In genomic region chr2:207724113-207724512, GRCh38 we compare ENCODE assay signal across 16 cellular contexts. TPM values are rescaled to one million over a fixed set of nuclear protein-coding genes. Genes with fewer than 3 reads are reported as not detected.
A peak's percentile ranks its signal among the peaks of the same experiment; 100 is the strongest.
DNase-seq lines count a peak whose midpoint lies in the region; ATAC-seq, FAIRE-seq and TF ChIP-seq lines count a peak whose summit lies in the region.
"Had no signal": no experiment of that assay in that cellular context is flagged by ENCODE, and none has a peak within 500 bp of the region (broad histone marks: within the 10 kb centered on the region; RNA-seq: fewer than 3 reads in every experiment).

No MANE protein-coding gene starts in this region.

- H3F3A ChIP-seq in GM23248 (ENCODE audit: insufficient read depth) (peaks cover 36% of the 10 kb centered on the region; the same call in 1 of the 2 replicates), MM.1S (ENCODE audit: insufficient read depth, low read length) (no peaks in the 10 kb centered on the region)

- no peak for TF ChIP-seq RAD21 in GM12878 (IDR thresholded peaks at IDR 0.05; ENCODE audit: insufficient read depth, low read depth, low read length)

- H2AFZ ChIP-seq in GM12878 (ENCODE audit: control insufficient read depth, low read depth, low read length) = no peak overlapping the region; the same call in 1 of the 2 replicates
- H2AFZ ChIP-seq in GM23248 = no peak overlapping the region
- no peak overlapping the region for H2AFZ ChIP-seq in MM.1S (ENCODE audit: low read length)

- DNase-seq in GM12878 (ENCODE audit: low read depth, low spot score) (peak; percentile 32), GM23248 (no peak), NCI-H2081 treated with DMSO at 0.1 percent for 48 hours (lab: John Stamatoyannopoulos, UW) (no peak), SK-N-DZ (ENCODE audit: low spot score) (no peak), MM.1S (no peak)
- DNase-seq: activated naive CD8-positive, alpha-beta T cell treated with anti-CD3 and anti-CD28 coated beads, Interleukin-2, amount 10 ng/mL, durations not matched to agents 7 days and 5 days; AML-193; effector CD4-positive, alpha-beta T cell; left cardiac atrium; NCI-H1694; NCI-H524 treated with DMSO at 0.1 percent for 48 hours; pancreas; stimulated activated naive CD8-positive, alpha-beta T cell treated with anti-CD3 and anti-CD28 coated beads, Interleukin-15, Interleukin-2, amounts not matched to agents 100 U/mL and 50 U/mL, for 24 hours had no signal

- intact Hi-C loops in GM12878 (cut with micrococcal nuclease; ENCODE audit: unreplicated experiment) = loop anchor here (5.0 kb wide), 2 partner anchors 57 to 97 kb away; partner anchors contain the start of gene METTL21A

- H3K36me3 ChIP-seq in GM12878 (ENCODE audit: control insufficient read depth in 2 of 2, insufficient read depth in 2 of 2, low read length in 1 of 2) (no peaks in the 10 kb centered on the region; a peak in 1 of 4 replicates), GM23248 (ENCODE audit: low read depth) (no peaks in the 10 kb centered on the region), MM.1S (replicated peaks; ENCODE audit: insufficient read depth, low read length) (no peaks in the 10 kb centered on the region)
- H3K36me3 ChIP-seq: pancreas had no signal

- H3K9ac ChIP-seq in GM12878 (ENCODE audit: control insufficient read depth, insufficient read depth, low read length) (no peak overlapping the region), GM23248 (no peak overlapping the region), MM.1S (ENCODE audit: low read length) (no peak overlapping the region)

- BruUV-seq in GM12878 (replicated peaks; lab: Mats Ljungman, UMichigan) = no TSS peak

- H4K20me1 ChIP-seq in GM12878 (ENCODE audit: control insufficient read depth, insufficient read depth) (no peaks in the 10 kb centered on the region), GM23248 (ENCODE audit: insufficient read depth) (no peaks in the 10 kb centered on the region), MM.1S (ENCODE audit: insufficient read depth, low read length) (no peaks in the 10 kb centered on the region)

- H3K9me3 ChIP-seq in GM12878 (replicated peaks; ENCODE audit: control insufficient read depth, insufficient read depth, low read length) = no peaks in the 10 kb centered on the region
- H3K9me3 ChIP-seq in GM23248 (ENCODE audit: low read depth) = no peaks in the 10 kb centered on the region
- no peaks in the 10 kb centered on the region for H3K9me3 ChIP-seq in MM.1S (replicated peaks; ENCODE audit: insufficient read depth, low read length)
- H3K9me3 ChIP-seq: pancreas had no signal

- H3K4me1 ChIP-seq in GM12878 (ENCODE audit: control insufficient read depth, insufficient read depth, low read length) (peaks cover 3% of the 10 kb centered on the region; the same call in 1 of the 2 replicates), GM23248 (ENCODE audit: insufficient read depth) (peaks cover 24% of the 10 kb centered on the region), MM.1S (ENCODE audit: low read length) (no peaks in the 10 kb centered on the region)

- CTCF ChIA-PET in GM12878 (lab: Yijun Ruan, JAX) = interaction anchor here (1.2 to 5.6 kb wide), 4 partner anchors 9 to 98 kb away, joined by 5 to 49 read pairs (median 14); partner anchors contain the start of gene METTL21A

- 17% methylated on average over 3 of the region's 3 CpGs for WGBS in GM12878 (ENCODE audit: insufficient coverage, insufficient replicate concordance, low lambda C conversion rate, missing lambda C conversion rate)
- 64 to 75% methylated on average over 3 of the region's 3 CpGs for WGBS in GM23248 (ENCODE audit: low coverage in 1 of 2, low lambda C conversion rate in 2 of 2, missing lambda C conversion rate in 2 of 2), 2 experiments

- TF ChIP-seq POLR2A in GM12878 (IDR thresholded peaks at IDR 0.05; ENCODE audit: low read depth, low read length) = no peak

- SMC1A ChIA-PET in GM12878 (lab: Charles Lee; ENCODE audit: uncharacterized antibody, unreplicated experiment) = interaction anchor here (0.9 to 4.6 kb wide), 8 partner anchors 9 to 198 kb away, joined by 3 to 57 read pairs (median 4); partner anchors contain the start of gene METTL21A

- H3K4me3 ChIP-seq in GM12878 = no peak overlapping the region
- no peak overlapping the region for H3K4me3 ChIP-seq in GM23248
- no peak overlapping the region for H3K4me3 ChIP-seq in MM.1S (ENCODE audit: low read length)
- H3K4me3 ChIP-seq: pancreas had no signal

- H3K9me2 ChIP-seq in GM23248 (ENCODE audit: insufficient read depth) (no peaks in the 10 kb centered on the region), MM.1S (replicated peaks; ENCODE audit: insufficient read depth, low read length) (no peaks in the 10 kb centered on the region)

- TF ChIP-seq CTCF in GM12878 (IDR thresholded peaks at IDR 0.05 in 2 of 3, conservative IDR thresholded peaks at IDR 0.05 in 1 of 3; ENCODE audit: control insufficient read depth in 2 of 3, extremely low read depth in 1 of 3, insufficient read depth in 1 of 3, low read depth in 3 of 3, low read length in 3 of 3) (no peak), MM.1S (IDR thresholded peaks at IDR 0.05; ENCODE audit: low read length) (no peak)

- H3K4me2 ChIP-seq in GM12878 (ENCODE audit: control insufficient read depth, insufficient read depth) = no peak overlapping the region
- no peak overlapping the region for H3K4me2 ChIP-seq in GM23248 (ENCODE audit: unreplicated experiment)
- no peak overlapping the region for H3K4me2 ChIP-seq in MM.1S (ENCODE audit: low read depth, low read length)

- POLR2A ChIA-PET in GM12878 (lab: Charles Lee) = interaction anchor here (1.2 to 8.6 kb wide), 5 partner anchors 9 to 98 kb away, joined by 6 to 84 read pairs (median 21); partner anchors contain the start of genes CCNYL1 and METTL21A

- in situ Hi-C loops in GM12878 (cut with MboI) = no loop called here
- in situ Hi-C loops in GM23248 (cut with MboI) = no loop called here

- TF ChIP-seq EP300 in GM12878 (IDR thresholded peaks at IDR 0.05; ENCODE audit: borderline replicate concordance in 1 of 2, control insufficient read depth in 1 of 2, low read depth in 2 of 2, low read length in 2 of 2) = peak; percentile 19 to 80; a peak in 2 of 4 replicates

- H3K79me2 ChIP-seq in GM12878 (ENCODE audit: control insufficient read depth, insufficient read depth, low read length) (no peaks in the 10 kb centered on the region; the same call in 1 of the 2 replicates), GM23248 (ENCODE audit: insufficient read depth) (peaks cover 44% of the 10 kb centered on the region), MM.1S (ENCODE audit: low read length) (no peaks in the 10 kb centered on the region)

- RAD21 ChIA-PET in GM12878 (lab: Charles Lee; ENCODE audit: unreplicated experiment) = interaction anchor here (0.7 to 4.1 kb wide), 6 partner anchors 12 to 98 kb away, joined by 3 to 22 read pairs (median 6); partner anchors contain the start of genes CCNYL1, FZD5 and METTL21A

- ATAC-seq in GM18508 (IDR thresholded peaks at IDR 0.05; ENCODE audit: insufficient read depth, unreplicated experiment) (peak; percentile 43), GM21381 (IDR thresholded peaks at IDR 0.05; ENCODE audit: unreplicated experiment) (peak; percentile 62), HG03196 (IDR thresholded peaks at IDR 0.05; ENCODE audit: unreplicated experiment) (peak; percentile 59), GM12878 (peak; percentile 69)
- ATAC-seq: stimulated activated naive CD8-positive, alpha-beta T cell treated with anti-CD3 and anti-CD28 coated beads, Interleukin-15, Interleukin-2, amounts not matched to agents 100 U/mL and 50 U/mL, for 24 hours had no signal

- no peak overlapping the region; the same call in 1 of the 2 replicates for H3K27ac ChIP-seq in GM12878 (ENCODE audit: control insufficient read depth, insufficient read depth)
- no peak overlapping the region for H3K27ac ChIP-seq in GM23248
- H3K27ac ChIP-seq in MM.1S (ENCODE audit: low read length) = no peak overlapping the region
- H3K27ac ChIP-seq: pancreas had no signal

- no peak for FAIRE-seq in GM12878 (lab: Jason Lieb, UNC)
- FAIRE-seq: pancreas had no signal

- no peaks in the 10 kb centered on the region for H3K27me3 ChIP-seq in GM12878 (replicated peaks in 1 of 2; ENCODE audit: control insufficient read depth in 2 of 2, insufficient read depth in 2 of 2, low read length in 1 of 2)
- no peaks in the 10 kb centered on the region for H3K27me3 ChIP-seq in GM23248 (replicated peaks; ENCODE audit: insufficient read depth)
- no peaks in the 10 kb centered on the region for H3K27me3 ChIP-seq in MM.1S (replicated peaks; ENCODE audit: insufficient read depth, low read length)
- H3K27me3 ChIP-seq: pancreas had no signal

RNA-seq across cellular contexts. Expression of gene CCNYL1, which starts 12.7 kb away (rescaled TPM):
- total RNA-seq in GM12878 (2013; cell fraction: nucleolus; rRNA removed) = 8.3 and 11.0 TPM in 2 replicates
- total RNA-seq in GM12878 (2014; rRNA removed) = 3.6 and 4.0 TPM in 2 replicates
- total RNA-seq in GM12878 (2014; rRNA removed; fragmentation: Illumina TruSeq; extraction: Trizol) = 5.9 and 6.4 TPM in 2 replicates
- 6.8 and 8.0 TPM in 2 replicates for total RNA-seq in GM12878 (2021)
- polyA plus RNA-seq in GM12878 (2011; ENCODE audit: low read depth) = 2.3 TPM
- polyA plus RNA-seq in GM12878 (2011; rRNA removed) = 12.3 and 17.8 TPM in 2 replicates
- 6.0 and 6.8 TPM in 2 replicates for polyA plus RNA-seq in GM12878 (2011; cell fraction: cytosol; rRNA removed)
- 6.1 and 8.9 TPM in 2 replicates for polyA plus RNA-seq in GM12878 (2011; cell fraction: nucleus; rRNA removed)
- 3.7 and 3.8 TPM in 2 replicates for polyA plus RNA-seq in GM12878 (2012)
- polyA plus RNA-seq in GM12878 (2014; fragmentation: Illumina TruSeq; extraction: Trizol) = 9.5 and 13.9 TPM in 2 replicates
- polyA plus RNA-seq in GM12878 (2014; fragmentation: Nextera tagmentation; extraction: Ambion mirVana) = 1 to 10 TPM; 2.4 to 3.7 TPM
- polyA plus RNA-seq in GM12878 (2014; rRNA removed) = 6.4 and 7.4 TPM in 2 replicates
- polyA plus RNA-seq in GM12878 (2016; fragmentation: Nextera tagmentation; extraction: Ambion mirVana) = 1 to 10 TPM; 1.8 to 5.9 TPM
- polyA minus RNA-seq in GM12878 (2011; rRNA and poly(A)+ RNA removed) = 6.8 and 7.6 TPM in 2 replicates
- 2.7 and 7.5 TPM in 2 replicates for polyA minus RNA-seq in GM12878 (2011; cell fraction: cytosol; rRNA and poly(A)+ RNA removed)
- polyA minus RNA-seq in GM12878 (2011; cell fraction: nucleus; rRNA and poly(A)+ RNA removed) = 5.7 and 9.5 TPM in 2 replicates
- 12.5 and 14.9 TPM in 2 replicates for total RNA-seq in GM23248 (2014; rRNA removed; shearing (Covaris generic))
- polyA plus RNA-seq in GM23248 (2016; fragmentation: Nextera tagmentation; extraction: Ambion mirVana) = 12.7 and 16.4 TPM in 2 replicates
- polyA plus RNA-seq in SK-N-DZ (2014; cell fraction: cytosol; rRNA removed) = 2.7 and 2.8 TPM in 2 replicates
- polyA plus RNA-seq in SK-N-DZ (2014; cell fraction: nucleus; rRNA removed) = 3.8 and 4.9 TPM in 2 replicates

RNA-seq across cellular contexts. Expression of gene FZD5, which starts 45.6 kb away (rescaled TPM):
- total RNA-seq in GM12878 (2013; cell fraction: nucleolus; rRNA removed) = 2.2 and 2.4 TPM in 2 replicates
- total RNA-seq in GM12878 (2014; rRNA removed) = 1.2 and 1.5 TPM in 2 replicates
- 0.81 and 0.83 TPM in 2 replicates for total RNA-seq in GM12878 (2014; rRNA removed; fragmentation: Illumina TruSeq; extraction: Trizol)
- 2.4 and 2.6 TPM in 2 replicates for total RNA-seq in GM12878 (2021)
- polyA plus RNA-seq in GM12878 (2011; ENCODE audit: low read depth) = not detected
- 0.78 and 0.80 TPM in 2 replicates for polyA plus RNA-seq in GM12878 (2011; rRNA removed)
- polyA plus RNA-seq in GM12878 (2011; cell fraction: cytosol; rRNA removed) = 0.46 and 0.50 TPM in 2 replicates
- 2.0 and 2.2 TPM in 2 replicates for polyA plus RNA-seq in GM12878 (2011; cell fraction: nucleus; rRNA removed)
- 0.18 and 0.21 TPM in 2 replicates for polyA plus RNA-seq in GM12878 (2012)
- polyA plus RNA-seq in GM12878 (2014; fragmentation: Illumina TruSeq; extraction: Trizol) = 0.72 and 0.89 TPM in 2 replicates
- under 1 TPM; 0.40 to 0.53 TPM for polyA plus RNA-seq in GM12878 (2014; fragmentation: Nextera tagmentation; extraction: Ambion mirVana)
- 0.88 TPM in 2 replicates for polyA plus RNA-seq in GM12878 (2014; rRNA removed)
- 1 to 10 TPM in 1 of 2 experiments, under 1 TPM in 1; 0.88 to 1.2 TPM for polyA plus RNA-seq in GM12878 (2016; fragmentation: Nextera tagmentation; extraction: Ambion mirVana)
- polyA minus RNA-seq in GM12878 (2011; rRNA and poly(A)+ RNA removed) = 1.5 and 2.1 TPM in 2 replicates
- polyA minus RNA-seq in GM12878 (2011; cell fraction: cytosol; rRNA and poly(A)+ RNA removed) = 0.94 TPM in 2 replicates
- 2.7 and 4.5 TPM in 2 replicates for polyA minus RNA-seq in GM12878 (2011; cell fraction: nucleus; rRNA and poly(A)+ RNA removed)
- under 0.01 and 0.13 TPM in 2 replicates for total RNA-seq in GM23248 (2014; rRNA removed; shearing (Covaris generic))
- polyA plus RNA-seq in GM23248 (2016; fragmentation: Nextera tagmentation; extraction: Ambion mirVana) = 0.13 and 0.15 TPM in 2 replicates
- 4.3 and 5.4 TPM in 2 replicates for polyA plus RNA-seq in SK-N-DZ (2014; cell fraction: cytosol; rRNA removed)
- 2.9 TPM in 2 replicates for polyA plus RNA-seq in SK-N-DZ (2014; cell fraction: nucleus; rRNA removed)
